In genomic region chr19:57849666-57850473, GRCh38 we compare ENCODE assay signal across 8 cellular contexts. TPM values are rescaled to one million over a fixed set of nuclear protein-coding genes. Genes with fewer than 3 reads are reported as not detected.
DNase-seq lines count a peak whose midpoint lies in the region; TF ChIP-seq lines count a peak whose summit lies in the region.
"Not testable (repeated sequence)": the region's sequence is repeated elsewhere in the genome, so short reads cannot be mapped to it uniquely, and the experiment has no call there.

TSS of gene ZNF587 (plus strand) at chr19:57849859. CDS start at chr19:57850039, 180 bp downstream.

- H2AFZ ChIP-seq in MM.1S (ENCODE audit: low read length) = not testable (repeated sequence)

- not testable (repeated sequence) for H3K27me3 ChIP-seq in HAP-1 (ENCODE audit: low read depth); MM.1S (replicated peaks; ENCODE audit: insufficient read depth, low read length); neutrophil; subcutaneous abdominal adipose tissue (ENCODE audit: control insufficient read depth in 5 of 5, insufficient read depth in 4 of 5, low read length in 5 of 5)

- H3K4me1 ChIP-seq in HAP-1; MM.1S (ENCODE audit: low read length): not testable (repeated sequence)
- H3K4me1 ChIP-seq in neutrophil (ENCODE audit: control insufficient read depth in 1 of 2, insufficient read depth in 1 of 2, low read depth in 1 of 2, low read length in 1 of 2) (peaks cover 25 to 38% of the 10 kb centered on the region in 2 experiments), subcutaneous abdominal adipose tissue (ENCODE audit: control insufficient read depth in 5 of 5, insufficient read depth in 5 of 5, low read length in 5 of 5) (peaks cover 0 to 18% (median 11%) of the 10 kb centered on the region in 5 donors)

- H3F3A ChIP-seq in MM.1S (ENCODE audit: insufficient read depth, low read length) = not testable (repeated sequence)

- peak within 1 kb of the TSS; percentile 11; the same call in 1 of the 2 replicates for H3K4me2 ChIP-seq in MM.1S (ENCODE audit: low read depth, low read length)

- in situ Hi-C loops in G401 (cut with HindIII; ENCODE audit: low sequenced_read_pairs); HAP-1 (cut with MboI; ENCODE audit: low sequenced_read_pairs): not testable (repeated sequence)

- H3K4me3 ChIP-seq in HAP-1 = peak within 1 kb of the TSS; percentile 55
- H3K4me3 ChIP-seq in MM.1S (ENCODE audit: low read length) = peak within 1 kb of the TSS; percentile 68
- peak within 1 kb of the TSS; percentile 72 to 75 for H3K4me3 ChIP-seq in neutrophil (ENCODE audit: low read depth in 1 of 2, low read length in 1 of 2)
- peak within 1 kb of the TSS; percentile 82 to 94 (median 91) for H3K4me3 ChIP-seq in subcutaneous abdominal adipose tissue (ENCODE audit: low read depth in 1 of 5, low read length in 5 of 5)

- H3K79me2 ChIP-seq in MM.1S (ENCODE audit: low read length) = peaks cover 23% of the 10 kb centered on the region

- H3K9ac ChIP-seq in MM.1S (ENCODE audit: low read length) (peak within 1 kb of the TSS; percentile 58; the same call in 1 of the 2 replicates), subcutaneous abdominal adipose tissue (ENCODE audit: low read length in 5 of 5) (peak within 1 kb of the TSS; percentile 88 to 98 (median 92))

- not testable (repeated sequence) for TF ChIP-seq CTCF in MM.1S (IDR thresholded peaks at IDR 0.05; ENCODE audit: low read length); neutrophil (IDR thresholded peaks at IDR 0.05)

- DNase-seq in G401 (ENCODE audit: low spot score) (peak; percentile 91), HAP-1 (ENCODE audit: low spot score in 2 of 2) (peak; percentile 83), MM.1S (peak; percentile 56), SK-N-DZ (ENCODE audit: low spot score) (peak; percentile 68), germinal center (ENCODE audit: low spot score) (peak; percentile 80)
- DNase-seq in activated naive CD4-positive, alpha-beta T cell (lab: John Stamatoyannopoulos, UW) = peak; percentile 32 to 59 (median 50)

- not testable (repeated sequence) for H4K20me1 ChIP-seq in MM.1S (ENCODE audit: insufficient read depth, low read length)

- not testable (repeated sequence) for H3K9me2 ChIP-seq in MM.1S (replicated peaks; ENCODE audit: insufficient read depth, low read length)

- H3K27ac ChIP-seq in MM.1S (ENCODE audit: low read length) = not testable (repeated sequence)
- H3K27ac ChIP-seq in neutrophil (peak within 1 kb of the TSS; percentile 82), subcutaneous abdominal adipose tissue (ENCODE audit: low read depth, low read length) (peak within 1 kb of the TSS; percentile 63)

- not testable (repeated sequence) for H3K9me3 ChIP-seq in HAP-1; MM.1S (replicated peaks; ENCODE audit: insufficient read depth, low read length); neutrophil; subcutaneous abdominal adipose tissue (ENCODE audit: control insufficient read depth in 5 of 5, low read length in 5 of 5)

- H3K36me3 ChIP-seq in HAP-1 (replicated peaks) (peaks cover 28% of the 10 kb centered on the region), subcutaneous abdominal adipose tissue (ENCODE audit: control insufficient read depth in 5 of 5, insufficient read depth in 5 of 5, low read length in 5 of 5) (peaks cover 0 to 12% (median 2%) of the 10 kb centered on the region in 5 donors)
- H3K36me3 ChIP-seq in MM.1S (replicated peaks; ENCODE audit: insufficient read depth, low read length); neutrophil: not testable (repeated sequence)

RNA-seq across cellular contexts. Expression of gene ZNF587, which starts in this region (rescaled TPM):
- 7.4 and 9.6 TPM in 2 replicates for total RNA-seq in G401 (2014; rRNA removed; shearing (Covaris generic))
- 6.5 and 7.3 TPM in 2 replicates for polyA plus RNA-seq in SK-N-DZ (2014; cell fraction: cytosol; rRNA removed)
- 11.3 and 15.0 TPM in 2 replicates for polyA plus RNA-seq in SK-N-DZ (2014; cell fraction: nucleus; rRNA removed)
